ENCODE assay signal across 26 cellular contexts in genomic region chr10:80739963-80740715, GRCh38.
DNase-seq lines count a peak whose midpoint lies in the region; ATAC-seq lines count a peak whose summit lies in the region.
"Had no signal": no experiment of that assay in that cellular context is flagged by ENCODE, and none has a peak within 500 bp of the region (broad histone marks: within the 10 kb centered on the region; RNA-seq: fewer than 3 reads in every experiment).

No MANE protein-coding gene starts in this region.

- no peak overlapping the region for H3K27ac Mint-ChIP-seq in stimulated activated naive B cell treated with anti-CD40 and anti-IgM and Interleukin-4, amounts not matched to agents 10 μg/mL and 1 μg/mL and 100 μg/mL, for 72 hours
- H3K27ac Mint-ChIP-seq: activated naive CD8-positive, alpha-beta T cell; activated T-cell treated with anti-CD3 and anti-CD28 coated beads, Interleukin-2, amount 50 U/mL, for 24 hours; neural progenitor cell had no signal

- H3K9me3 Mint-ChIP-seq in stimulated activated naive B cell treated with anti-CD40 and anti-IgM and Interleukin-4, amounts not matched to agents 10 μg/mL and 1 μg/mL and 100 μg/mL, for 72 hours = no peaks in the 10 kb centered on the region
- H3K9me3 Mint-ChIP-seq: activated T-cell treated with anti-CD3 and anti-CD28 coated beads, Interleukin-2, amount 50 U/mL, for 24 hours had no signal

- H3K27me3 Mint-ChIP-seq in stimulated activated naive B cell treated with anti-CD40 and anti-IgM and Interleukin-4, amounts not matched to agents 10 μg/mL and 1 μg/mL and 100 μg/mL, for 72 hours = peaks cover 17 to 19% of the 10 kb centered on the region in 2 donors

- no peaks in the 10 kb centered on the region for H3K4me1 Mint-ChIP-seq in stimulated activated naive B cell treated with anti-CD40 and anti-IgM and Interleukin-4, amounts not matched to agents 10 μg/mL and 1 μg/mL and 100 μg/mL, for 72 hours

- H3K4me3 Mint-ChIP-seq in stimulated activated naive B cell treated with anti-CD40 and anti-IgM and Interleukin-4, amounts not matched to agents 10 μg/mL and 1 μg/mL and 100 μg/mL, for 72 hours = no peak overlapping the region
- H3K4me3 Mint-ChIP-seq: activated naive CD8-positive, alpha-beta T cell; activated T-cell treated with anti-CD3 and anti-CD28 coated beads, Interleukin-2, amount 50 U/mL, for 24 hours; neural progenitor cell had no signal

- peak; percentile 2 for DNase-seq in DMS 273 (lab: John Stamatoyannopoulos, UW; ENCODE audit: unreplicated experiment)
- no peak for DNase-seq in DMS 273 treated with DMSO at 0.1 percent for 48 hours (lab: John Stamatoyannopoulos, UW)
- peak; percentile 15 for DNase-seq in DMS53 treated with DMSO at 0.1 percent for 48 hours (lab: John Stamatoyannopoulos, UW; ENCODE audit: unreplicated experiment)
- peak; percentile 3 for DNase-seq in NCI-H510A treated with DMSO at 0.1 percent for 48 hours (lab: John Stamatoyannopoulos, UW)
- DNase-seq in iPS DF 19.7 (ENCODE audit: low read depth, low spot score) = peak; percentile 33
- no peak for DNase-seq in SHP77 (lab: John Stamatoyannopoulos, UW)
- DNase-seq in stimulated activated naive B cell treated with anti-CD40 and anti-IgM and Interleukin-4, amounts not matched to agents 10 μg/mL and 1 μg/mL and 100 μg/mL, for 72 hours = no peak
- no peak for DNase-seq in NOMO-1 treated with DMSO at 0.1 percent for 48 hours (lab: John Stamatoyannopoulos, UW; ENCODE audit: unreplicated experiment)
- DNase-seq: activated CD4-positive, alpha-beta T cell treated with anti-CD3 and anti-CD28 coated beads, Interleukin-2, amount 50 U/mL, for 1 hour; activated effector memory CD4-positive, alpha-beta T cell treated with anti-CD3 and anti-CD28 coated beads, Interleukin-2, amount 50 U/mL, for 16 hours; activated T-cell treated with anti-CD3 and anti-CD28 coated beads, Interleukin-2, amount 50 U/mL, for 24 hours; anterior cingulate cortex; COR-L47; hippocampal formation; islet precursor cell; left ventricle myocardium superior; NCI-H1417 treated with DMSO at 0.1 percent for 48 hours; NCI-H2081; NCI-H446; stimulated activated CD4-positive, alpha-beta T cell treated with anti-CD3 and anti-CD28 coated beads, Interleukin-1b, Interleukin-23, amount 100 ng/mL, for 48 hours; stimulated activated naive CD8-positive, alpha-beta T cell treated with anti-CD3 and anti-CD28 coated beads, Interleukin-15, Interleukin-2, amounts not matched to agents 100 U/mL and 50 U/mL, for 24 hours; T1000; upper lobe of right lung had no signal

- ATAC-seq in stimulated activated naive B cell treated with anti-CD40 and anti-IgM and Interleukin-4, amounts not matched to agents 10 μg/mL and 1 μg/mL and 100 μg/mL, for 72 hours (replicated peaks) = no peak
- ATAC-seq: left ventricle myocardium superior; right cardiac atrium; stimulated activated naive CD8-positive, alpha-beta T cell treated with anti-CD3 and anti-CD28 coated beads, Interleukin-15, Interleukin-2, amounts not matched to agents 100 U/mL and 50 U/mL, for 24 hours; upper lobe of right lung had no signal

- H3K36me3 Mint-ChIP-seq in stimulated activated naive B cell treated with anti-CD40 and anti-IgM and Interleukin-4, amounts not matched to agents 10 μg/mL and 1 μg/mL and 100 μg/mL, for 72 hours = no peaks in the 10 kb centered on the region
- H3K36me3 Mint-ChIP-seq: activated naive CD8-positive, alpha-beta T cell; neural progenitor cell had no signal

Comparison
In these comparisons a context has a peak if more than half of its experiments do, and no peak if none do; other contexts are left out.
1. DNase-seq: peak in DMS 273 (single experiment), DMS53 treated with DMSO at 0.1 percent for 48 hours (single experiment), NCI-H510A treated with DMSO at 0.1 percent for 48 hours (single experiment) and iPS DF 19.7 (single experiment); none in DMS 273 treated with DMSO at 0.1 percent for 48 hours (single experiment), SHP77 (0 of 2), stimulated activated naive B cell treated with anti-CD40 and anti-IgM and Interleukin-4, amounts not matched to agents 10 μg/mL and 1 μg/mL and 100 μg/mL, for 72 hours (single experiment) and NOMO-1 treated with DMSO at 0.1 percent for 48 hours (single experiment).